In genomic region chr4:188383180-188383579, GRCh38 we compare ENCODE assay signal across 2 cellular contexts.
TF ChIP-seq lines count a peak whose summit lies in the region.

No MANE protein-coding gene starts in this region.

TF ChIP-seq in HepG2, 621 proteins besides CTCF, POLR2A, EP300 and RAD21 (continued from another document):
- TF ChIP-seq KLF6 (CRISPR knock-in tag; IDR thresholded peaks at IDR 0.05): no peak
TF ChIP-seq in HepG2: peak in this region for 2.

TF ChIP-seq in HEK293, 187 proteins besides CTCF, POLR2A, EP300 and RAD21:
- TF ChIP-seq ATF2 (tag by site-specific recombination; IDR thresholded peaks at IDR 0.05; ENCODE audit: low read depth) (peak; percentile 74), ZNF169 (tag by site-specific recombination; IDR thresholded peaks at IDR 0.05) (no peak)
